In the genomic region with DNA sequence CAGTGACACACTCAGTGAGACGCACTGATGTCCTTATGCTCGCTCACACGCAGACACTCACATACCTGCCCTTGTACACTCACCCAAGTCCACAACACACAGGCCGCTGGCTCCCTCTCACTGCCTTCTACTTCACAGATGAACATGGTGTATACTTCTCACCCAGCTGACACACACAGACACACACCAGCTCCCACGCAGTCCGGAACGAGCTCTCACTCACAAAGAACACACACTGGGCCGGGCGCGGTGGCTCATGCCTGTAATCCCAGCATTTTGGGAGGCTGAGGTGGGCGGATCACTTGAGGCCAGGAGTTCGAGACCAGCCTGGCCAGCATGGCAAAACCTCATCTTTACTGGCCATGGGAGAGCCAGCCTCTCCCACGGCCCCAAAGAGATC, we compare ENCODE assay signal across 25 cellular contexts. TPM values are rescaled to one million over a fixed set of nuclear protein-coding genes. Genes with fewer than 3 reads are reported as not detected.
"Had no signal": no experiment of that assay in that cellular context is flagged by ENCODE, and none has a peak within 500 bp of the region (broad histone marks: within the 10 kb centered on the region; RNA-seq: fewer than 3 reads in every experiment).

No MANE protein-coding gene starts in this region.

- H3K36me3 Mint-ChIP-seq: stimulated activated memory B cell treated with anti-CD40 and anti-IgM and Interleukin-4, amounts not matched to agents 10 μg/mL and 1 μg/mL and 100 μg/mL, for 72 hours had no signal

- H3K4me1 Mint-ChIP-seq: naive B cell; stimulated activated memory B cell treated with anti-CD40 and anti-IgM and Interleukin-4, amounts not matched to agents 10 μg/mL and 1 μg/mL and 100 μg/mL, for 72 hours; stimulated activated naive CD8-positive, alpha-beta T cell treated with anti-CD3 and anti-CD28 coated beads, Interleukin-15, amount 100 ng/mL, for 72 hours had no signal

- H3K9me3 Mint-ChIP-seq: naive B cell; stimulated activated naive CD8-positive, alpha-beta T cell treated with anti-CD3 and anti-CD28 coated beads, Interleukin-15, amount 100 ng/mL, for 72 hours had no signal

- H3K4me3 Mint-ChIP-seq: stimulated activated memory B cell treated with anti-CD40 and anti-IgM and Interleukin-4, amounts not matched to agents 10 μg/mL and 1 μg/mL and 100 μg/mL, for 72 hours; stimulated activated naive CD8-positive, alpha-beta T cell treated with anti-CD3 and anti-CD28 coated beads, Interleukin-15, amount 100 ng/mL, for 72 hours had no signal

- ATAC-seq: heart left ventricle; sciatic nerve; stimulated activated memory B cell treated with anti-CD40 and anti-IgM and Interleukin-4, amounts not matched to agents 10 μg/mL and 1 μg/mL and 100 μg/mL, for 72 hours; stimulated activated naive CD8-positive, alpha-beta T cell treated with anti-CD3 and anti-CD28 coated beads, Interleukin-15, amount 100 ng/mL, for 72 hours; upper lobe of right lung had no signal

- DNase-seq: colonic mucosa; dermis blood vessel endothelial cell; foreskin melanocyte; heart left ventricle; hippocampal formation; kidney glomerular epithelial cell; mesendoderm; naive B cell; occipital lobe; spleen; stimulated activated CD4-positive, alpha-beta T cell treated with anti-CD3 and anti-CD28 coated beads, Interleukin-15, amount 100 ng/mL, for 24 hours; stimulated activated CD4-positive, alpha-beta T cell treated with anti-CD3 and anti-CD28 coated beads, Interleukin-1b, Interleukin-23, amount 100 ng/mL, for 48 hours; stimulated activated CD4-positive, alpha-beta T cell treated with anti-CD3 and anti-CD28 coated beads, Interleukin-4, amount 100 ng/mL, for 24 hours; stimulated activated naive CD8-positive, alpha-beta T cell treated with anti-CD3 and anti-CD28 coated beads, Interleukin-15, amount 100 ng/mL, for 72 hours; testis; upper lobe of right lung had no signal

- H3K27ac Mint-ChIP-seq: stimulated activated memory B cell treated with anti-CD40 and anti-IgM and Interleukin-4, amounts not matched to agents 10 μg/mL and 1 μg/mL and 100 μg/mL, for 72 hours had no signal

RNA-seq across cellular contexts. Expression of gene CCL25, which starts 31.6 kb away (rescaled TPM):
- total RNA-seq: cerebellum, colonic mucosa, dermis blood vessel endothelial cell, heart left ventricle, liver, lung microvascular endothelial cell, pulmonary artery endothelial cell, sciatic nerve, skeletal muscle tissue, subcutaneous adipose tissue, tibial nerve, upper lobe of right lung had no signal
